Comparison of ENCODE assay signal across 20 cellular contexts in genomic region chr2:233036162-233036838, GRCh38. TPM values are rescaled to one million over a fixed set of nuclear protein-coding genes. Genes with fewer than 3 reads are reported as not detected.
"Had no signal": no experiment of that assay in that cellular context is flagged by ENCODE, and none has a peak within 500 bp of the region (broad histone marks: within the 10 kb centered on the region; RNA-seq: fewer than 3 reads in every experiment).

No MANE protein-coding gene starts in this region.

- H3K9me3 ChIP-seq: ovary had no signal

- H3K4me3 ChIP-seq: hepatocyte, ovary had no signal

- H3K4me2 ChIP-seq: hepatocyte had no signal

- H3K36me3 ChIP-seq: ovary had no signal

- FAIRE-seq: colon had no signal

- H3K27me3 ChIP-seq: hepatocyte, ovary had no signal

- DNase-seq: activated CD4-positive, alpha-beta T cell treated with anti-CD3 and anti-CD28 coated beads, Interleukin-2, amount 50 U/mL, for 1 hour; activated CD8-positive, alpha-beta memory T cell treated with anti-CD3 and anti-CD28 coated beads, Interleukin-2, amount 50 U/mL, for 48 hours; activated effector memory CD4-positive, alpha-beta T cell treated with Interleukin-2 at 50 U/mL for 16 hours; activated naive CD4-positive, alpha-beta T cell treated with anti-CD3 and anti-CD28 coated beads, Interleukin-2, amount 10 ng/mL, durations not matched to agents 7 days and 5 days; activated naive CD8-positive, alpha-beta T cell treated with anti-CD3 and anti-CD28 coated beads, Interleukin-2, amount 50 U/mL, for 24 hours; activated T-cell treated with anti-CD3 and anti-CD28 coated beads, Interleukin-2, amount 50 U/mL, for 48 hours; anterior cingulate cortex; caudate nucleus; endodermal cell; naive thymus-derived CD4-positive, alpha-beta T cell; ovary; stimulated activated CD4-positive, alpha-beta T cell treated with anti-CD3 and anti-CD28 coated beads, Interleukin-12 subunit alpha, Interleukin-12 subunit beta, amount 100 ng/mL, for 4 hours; stimulated activated CD4-positive, alpha-beta T cell treated with anti-CD3 and anti-CD28 coated beads, Interleukin-1b, Interleukin-23, amount 100 ng/mL, for 48 hours; stimulated activated CD8-positive, alpha-beta memory T cell treated with anti-CD3 and anti-CD28 coated beads, Interleukin-4, amount 100 ng/mL, for 48 hours; stimulated activated naive CD4-positive, alpha-beta T cell had no signal

- H3K27ac ChIP-seq: epithelial cell of prostate, hepatocyte, ovary had no signal

- H2AFZ ChIP-seq: hepatocyte had no signal

RNA-seq across cellular contexts. Expression of gene NEU2, which starts 3.8 kb away (rescaled TPM):
- polyA plus RNA-seq: hepatocyte; liver; naive thymus-derived CD4-positive, alpha-beta T cell; ovary; thymus had no signal

RNA-seq across cellular contexts. Expression of gene NGEF, which starts 23.2 kb away (rescaled TPM):
- polyA plus RNA-seq: naive thymus-derived CD4-positive, alpha-beta T cell had no signal
